9 cellular contexts compared by ENCODE assay signal in genomic region chr17:1715803-1716075, GRCh38. TPM values are rescaled to one million over a fixed set of nuclear protein-coding genes. Genes with fewer than 3 reads are reported as not detected.
DNase-seq lines count a peak whose midpoint lies in the region; ATAC-seq lines count a peak whose summit lies in the region.
"Had no signal": no experiment of that assay in that cellular context is flagged by ENCODE, and none has a peak within 500 bp of the region (broad histone marks: within the 10 kb centered on the region; RNA-seq: fewer than 3 reads in every experiment).

No MANE protein-coding gene starts in this region.

- H3K27me3 ChIP-seq in layer of hippocampus (ENCODE audit: control insufficient read depth, insufficient read depth, low read length): no peaks in the 10 kb centered on the region

- 0 to 2% (median 0%) methylated on average over 18 to 23 of the region's 23 CpGs for WGBS in adipose tissue, 3 donors

- H3K9me3 Mint-ChIP-seq in T-helper 1 cell treated with Interleukin-12 subunit alpha and Interleukin-12 subunit beta and Interleukin-4 antibody, amounts not matched to agents 30 μg/mL and 1 μg/mL, for 36 hours: no peaks in the 10 kb centered on the region

- peak overlapping the region; percentile 85 for H3K27ac Mint-ChIP-seq in T-helper 1 cell treated with Interleukin-12 subunit alpha and Interleukin-12 subunit beta and Interleukin-4 antibody, amounts not matched to agents 30 μg/mL and 1 μg/mL, for 36 hours

- peak overlapping the region; percentile 97 for H3K4me3 Mint-ChIP-seq in T-helper 1 cell treated with Interleukin-12 subunit alpha and Interleukin-12 subunit beta and Interleukin-4 antibody, amounts not matched to agents 30 μg/mL and 1 μg/mL, for 36 hours

- no peak for DNase-seq in T-helper 1 cell
- no peak for DNase-seq in NCI-H2107 (lab: John Stamatoyannopoulos, UW)

- no peak for ATAC-seq in HG03025 (IDR thresholded peaks at IDR 0.05; ENCODE audit: low FRiP score, unreplicated experiment)
- no peak for ATAC-seq in GM21447 (IDR thresholded peaks at IDR 0.05; ENCODE audit: unreplicated experiment)

- H3K27me3 Mint-ChIP-seq in T-helper 1 cell treated with Interleukin-12 subunit alpha and Interleukin-12 subunit beta and Interleukin-4 antibody, amounts not matched to agents 30 μg/mL and 1 μg/mL, for 36 hours (ENCODE audit: low read depth): peaks cover 15% of the 10 kb centered on the region

- H3K27ac ChIP-seq in adipose tissue (ENCODE audit: low read depth, low read length) (peak overlapping the region; percentile 97), layer of hippocampus (ENCODE audit: low read depth, low read length) (peak overlapping the region; percentile 87), temporal lobe (ENCODE audit: low read depth, low read length) (peak overlapping the region; percentile 85)

- H3K4me1 Mint-ChIP-seq in T-helper 1 cell treated with Interleukin-12 subunit alpha and Interleukin-12 subunit beta and Interleukin-4 antibody, amounts not matched to agents 30 μg/mL and 1 μg/mL, for 36 hours (ENCODE audit: low read depth): peaks cover 40% of the 10 kb centered on the region

- peaks cover 32% of the 10 kb centered on the region for H3K36me3 Mint-ChIP-seq in T-helper 1 cell treated with Interleukin-12 subunit alpha and Interleukin-12 subunit beta and Interleukin-4 antibody, amounts not matched to agents 30 μg/mL and 1 μg/mL, for 36 hours (ENCODE audit: low read depth)

RNA-seq across cellular contexts. Expression of gene TLCD2, which starts 5.6 kb away (rescaled TPM):
- polyA plus RNA-seq in adipose tissue: 10 to 100 TPM in 2 of 3 donors, 1 to 10 TPM in 1; 1.4 to 16.6 (median 15.0) TPM
- total RNA-seq in temporal lobe: 0.25 TPM

RNA-seq across cellular contexts. Expression of gene WDR81, which starts 8.8 kb away (rescaled TPM):
- polyA plus RNA-seq in adipose tissue: 10 to 100 TPM; 11.8 to 24.5 (median 24.0) TPM
- total RNA-seq in temporal lobe: 8.9 TPM

RNA-seq across cellular contexts. Expression of gene SERPINF2, which starts 26.9 kb away (rescaled TPM):
- polyA plus RNA-seq in adipose tissue: 10 to 100 TPM in 2 of 3 donors, 1 to 10 TPM in 1; 8.9 to 15.7 (median 11.9) TPM
- total RNA-seq in temporal lobe: not detected

RNA-seq across cellular contexts. Expression of gene PRPF8, which starts 31.1 kb away (rescaled TPM):
- polyA plus RNA-seq in adipose tissue: 10 to 100 TPM; 52.0 to 86.7 (median 67.5) TPM
- total RNA-seq in temporal lobe: 132 TPM

RNA-seq across cellular contexts. Expression of gene SERPINF1, which starts 46.1 kb away (rescaled TPM):
- 1,000 to 10,000 TPM in 2 of 3 donors, 100 to 1,000 TPM in 1; 140 to 1,175 (median 1,133) TPM for polyA plus RNA-seq in adipose tissue
- total RNA-seq in temporal lobe: 11.8 TPM
- total RNA-seq: dermis microvascular lymphatic vessel endothelial cell had no signal
